ENCODE assay signal across 29 cellular contexts in genomic region chr4:35447474-35447873, GRCh38.
"Had no signal": no experiment of that assay in that cellular context is flagged by ENCODE, and none has a peak within 500 bp of the region (broad histone marks: within the 10 kb centered on the region; RNA-seq: fewer than 3 reads in every experiment).

No MANE protein-coding gene starts in this region.

- H3K27me3 ChIP-seq: stomach, suprapubic skin, testis, thyroid gland, tibial artery, tibial nerve, transverse colon, upper lobe of left lung, upper lobe of right lung, uterus, vagina had no signal

- H3K36me3 ChIP-seq: stomach, suprapubic skin, thoracic aorta, thyroid gland, tibial artery, tibial nerve, transverse colon, upper lobe of left lung, upper lobe of right lung, uterus, vagina had no signal

- H3K27ac ChIP-seq: stomach, suprapubic skin, testis, thoracic aorta, thyroid gland, tibial artery, tibial nerve, transverse colon, upper lobe of left lung, upper lobe of right lung, uterus, vagina had no signal

- H3K4me3 ChIP-seq: stomach, suprapubic skin, testis, thoracic aorta, thyroid gland, tibial artery, tibial nerve, transverse colon, upper lobe of left lung, upper lobe of right lung, uterus, vagina had no signal

- H3K4me1 Mint-ChIP-seq: stimulated activated effector memory CD8-positive, alpha-beta T cell treated with anti-CD3 and anti-CD28 coated beads, Interleukin-12 subunit alpha, Interleukin-12 subunit beta, amount 100 ng/mL, for 72 hours; stimulated activated memory B cell treated with anti-CD40 and anti-IgM and Interleukin-4, amounts not matched to agents 10 μg/mL and 1 μg/mL and 100 μg/mL, for 72 hours; stimulated activated naive B cell treated with anti-CD40 and anti-IgM and Interleukin-4, amounts not matched to agents 10 μg/mL and 1 μg/mL and 100 μg/mL, for 72 hours; stimulated activated naive CD8-positive, alpha-beta T cell treated with anti-CD3 and anti-CD28 coated beads, Interleukin-15, amount 100 ng/mL, for 72 hours had no signal

- H3K9me3 ChIP-seq: testis, thoracic aorta, thyroid gland, tibial artery, upper lobe of right lung, uterus, vagina had no signal

- H3K27ac Mint-ChIP-seq: stimulated activated effector memory CD8-positive, alpha-beta T cell treated with anti-CD3 and anti-CD28 coated beads, Interleukin-12 subunit alpha, Interleukin-12 subunit beta, amount 100 ng/mL, for 72 hours; stimulated activated memory B cell treated with anti-CD40 and anti-IgM and Interleukin-4, amounts not matched to agents 10 μg/mL and 1 μg/mL and 100 μg/mL, for 72 hours; stimulated activated naive B cell treated with anti-CD40 and anti-IgM and Interleukin-4, amounts not matched to agents 10 μg/mL and 1 μg/mL and 100 μg/mL, for 72 hours; stimulated activated naive CD8-positive, alpha-beta T cell treated with anti-CD3 and anti-CD28 coated beads, Interleukin-15, amount 100 ng/mL, for 72 hours; stimulated activated naive CD8-positive, alpha-beta T cell treated with anti-CD3 and anti-CD28 coated beads, Interleukin-15, Interleukin-2, amounts not matched to agents 100 ng/mL and 50 ng/mL, for 24 hours; type B pancreatic cell had no signal

- ATAC-seq: stimulated activated effector memory CD8-positive, alpha-beta T cell treated with anti-CD3 and anti-CD28 coated beads, Interleukin-12 subunit alpha, Interleukin-12 subunit beta, amount 100 ng/mL, for 72 hours; stimulated activated memory B cell treated with anti-CD40 and anti-IgM and Interleukin-4, amounts not matched to agents 10 μg/mL and 1 μg/mL and 100 μg/mL, for 72 hours; stimulated activated naive B cell treated with anti-CD40 and anti-IgM and Interleukin-4, amounts not matched to agents 10 μg/mL and 1 μg/mL and 100 μg/mL, for 72 hours; stimulated activated naive CD8-positive, alpha-beta T cell treated with anti-CD3 and anti-CD28 coated beads, Interleukin-15, amount 100 ng/mL, for 72 hours; stimulated activated naive CD8-positive, alpha-beta T cell treated with anti-CD3 and anti-CD28 coated beads, Interleukin-15, Interleukin-2, amounts not matched to agents 100 U/mL and 50 U/mL, for 24 hours; upper lobe of right lung had no signal

- FAIRE-seq: urothelium cell line had no signal

- H3K36me3 Mint-ChIP-seq: stimulated activated effector memory CD8-positive, alpha-beta T cell treated with anti-CD3 and anti-CD28 coated beads, Interleukin-12 subunit alpha, Interleukin-12 subunit beta, amount 100 ng/mL, for 72 hours; stimulated activated naive B cell treated with anti-CD40 and anti-IgM and Interleukin-4, amounts not matched to agents 10 μg/mL and 1 μg/mL and 100 μg/mL, for 72 hours; type B pancreatic cell had no signal

- DNase-seq: stimulated activated CD4-positive, alpha-beta T cell treated with anti-CD3 and anti-CD28 coated beads, Interleukin-2, amount 100 ng/mL, for 48 hours; stimulated activated CD4-positive, alpha-beta T cell treated with anti-CD3 and anti-CD28 coated beads, Interleukin-4, amount 100 ng/mL, for 1 hour; stimulated activated CD4-positive, alpha-beta T cell treated with anti-CD3 and anti-CD28 coated beads, Interleukin-4, amount 100 ng/mL, for 24 hours; stimulated activated CD4-positive, alpha-beta T cell treated with anti-CD3 and anti-CD28 coated beads, Interleukin-4, amount 100 ng/mL, for 4 hours; stimulated activated CD8-positive, alpha-beta memory T cell treated with anti-CD3 and anti-CD28 coated beads, Interleukin-4, amount 100 ng/mL, for 48 hours; stimulated activated naive B cell treated with anti-CD40 and anti-IgM and Interleukin-4, amounts not matched to agents 10 μg/mL and 1 μg/mL and 100 μg/mL, for 72 hours; stimulated activated naive CD4-positive, alpha-beta T cell; stimulated activated naive CD4-positive, alpha-beta T cell treated with Interleukin-2 at 50 U/mL for 16 hours; stimulated activated naive CD8-positive, alpha-beta T cell treated with anti-CD3 and anti-CD28 coated beads, Interleukin-15, amount 100 ng/mL, for 72 hours; stimulated activated naive CD8-positive, alpha-beta T cell treated with anti-CD3 and anti-CD28 coated beads, Interleukin-15, Interleukin-2, amounts not matched to agents 100 U/mL and 50 U/mL, for 24 hours; stomach; substantia nigra; testis; thyroid gland; tibial artery; transverse colon; trophoblast cell; upper lobe of left lung; upper lobe of right lung; uterus had no signal

- H3K27me3 Mint-ChIP-seq: stimulated activated memory B cell treated with anti-CD40 and anti-IgM and Interleukin-4, amounts not matched to agents 10 μg/mL and 1 μg/mL and 100 μg/mL, for 72 hours; stimulated activated naive B cell treated with anti-CD40 and anti-IgM and Interleukin-4, amounts not matched to agents 10 μg/mL and 1 μg/mL and 100 μg/mL, for 72 hours; stimulated activated naive CD8-positive, alpha-beta T cell treated with anti-CD3 and anti-CD28 coated beads, Interleukin-15, amount 100 ng/mL, for 72 hours; stimulated activated naive CD8-positive, alpha-beta T cell treated with anti-CD3 and anti-CD28 coated beads, Interleukin-15, Interleukin-2, amounts not matched to agents 100 ng/mL and 50 ng/mL, for 24 hours; type B pancreatic cell had no signal

- H3K4me1 ChIP-seq: stomach, suprapubic skin, testis, thyroid gland, tibial artery, tibial nerve, transverse colon, upper lobe of left lung, upper lobe of right lung, uterus, vagina had no signal

- H3K4me3 Mint-ChIP-seq: stimulated activated effector memory CD8-positive, alpha-beta T cell treated with anti-CD3 and anti-CD28 coated beads, Interleukin-12 subunit alpha, Interleukin-12 subunit beta, amount 100 ng/mL, for 72 hours; stimulated activated memory B cell treated with anti-CD40 and anti-IgM and Interleukin-4, amounts not matched to agents 10 μg/mL and 1 μg/mL and 100 μg/mL, for 72 hours; stimulated activated naive B cell treated with anti-CD40 and anti-IgM and Interleukin-4, amounts not matched to agents 10 μg/mL and 1 μg/mL and 100 μg/mL, for 72 hours; stimulated activated naive CD8-positive, alpha-beta T cell treated with anti-CD3 and anti-CD28 coated beads, Interleukin-15, amount 100 ng/mL, for 72 hours; stimulated activated naive CD8-positive, alpha-beta T cell treated with anti-CD3 and anti-CD28 coated beads, Interleukin-15, Interleukin-2, amounts not matched to agents 100 ng/mL and 50 ng/mL, for 24 hours; type B pancreatic cell had no signal
